8 cellular contexts compared by ENCODE assay signal in the genomic region with DNA sequence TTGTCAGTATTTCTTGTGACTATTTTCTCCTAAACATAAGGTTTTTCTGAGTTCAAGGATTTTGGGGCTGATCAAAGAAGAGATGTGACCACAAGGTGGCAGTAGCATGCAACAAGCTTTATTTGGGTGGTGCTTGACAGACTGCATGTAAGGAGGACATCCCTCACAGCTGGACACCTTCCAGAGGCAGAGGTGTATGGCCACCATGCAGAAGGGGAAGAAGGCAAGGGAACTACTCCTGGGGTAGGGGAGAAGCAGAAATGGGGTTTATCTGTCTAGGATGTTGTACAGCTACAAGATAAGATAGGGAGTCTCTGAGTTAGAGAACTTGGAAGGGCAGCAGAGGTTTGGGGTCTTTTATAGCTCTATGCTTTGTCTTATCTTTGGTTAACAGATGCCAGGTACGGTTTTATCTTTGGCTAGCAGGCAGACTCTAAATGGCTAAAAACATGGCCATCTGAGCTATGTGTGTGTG. TPM values are rescaled to one million over a fixed set of nuclear protein-coding genes. Genes with fewer than 3 reads are reported as not detected.
DNase-seq lines count a peak whose midpoint lies in the region; ATAC-seq, FAIRE-seq and TF ChIP-seq lines count a peak whose summit lies in the region.

No MANE protein-coding gene starts in this region.

- peak; percentile 88 for FAIRE-seq in urothelium cell line (lab: Jason Lieb, UNC)

- no peaks in the 10 kb centered on the region for H3K9me3 Mint-ChIP-seq in activated T-helper 2 cell treated with anti-CD3 and anti-CD28 coated beads, Interferon-gamma antibody, Interleukin-2, Interleukin-4, amounts not matched to agents 10 μg/mL and 5 μg/mL and 100 μg/mL, durations not matched to agents 14 hours and 24 hours and 36 hours

- peaks cover 27% of the 10 kb centered on the region for H3K4me1 Mint-ChIP-seq in activated T-helper 2 cell treated with anti-CD3 and anti-CD28 coated beads, Interferon-gamma antibody, Interleukin-2, Interleukin-4, amounts not matched to agents 10 μg/mL and 5 μg/mL and 100 μg/mL, durations not matched to agents 14 hours and 24 hours and 36 hours (ENCODE audit: low read depth)

- peak; percentile 37 for ATAC-seq in GM21619 (IDR thresholded peaks at IDR 0.05; ENCODE audit: unreplicated experiment)

- intact Hi-C loops in activated T-helper 2 cell treated with anti-CD3 and anti-CD28 coated beads, Interferon-gamma antibody, Interleukin-2, Interleukin-4, amounts not matched to agents 10 μg/mL and 5 μg/mL and 100 μg/mL, durations not matched to agents 14 hours and 24 hours and 36 hours (cut with micrococcal nuclease) = loop anchor here (1.0 to 2.0 kb wide), 4 partner anchors 54 to 324 kb away; no protein-coding TSS in a partner anchor

- H3K36me3 Mint-ChIP-seq in activated T-helper 2 cell treated with anti-CD3 and anti-CD28 coated beads, Interferon-gamma antibody, Interleukin-2, Interleukin-4, amounts not matched to agents 10 μg/mL and 5 μg/mL and 100 μg/mL, durations not matched to agents 14 hours and 24 hours and 36 hours (ENCODE audit: low read depth) = peaks cover 22% of the 10 kb centered on the region

- DNase-seq in DMS53 treated with DMSO at 0.1 percent for 48 hours (lab: John Stamatoyannopoulos, UW; ENCODE audit: unreplicated experiment) (peak; percentile 82), RPMI7951 (ENCODE audit: low read depth) (peak; percentile 85), fibroblast of the conjunctiva (ENCODE audit: low read depth) (peak; percentile 78), nucleus accumbens (lab: John Stamatoyannopoulos, UW) (peak in 42 of 56 donors; percentile 7 to 80 (median 38)), urothelium cell line (ENCODE audit: low spot score) (peak; percentile 75)
- DNase-seq in activated T-helper 2 cell treated with anti-CD3 and anti-CD28 coated beads, Interferon-gamma antibody, Interleukin-2, Interleukin-4, amounts not matched to agents 10 μg/mL and 5 μg/mL and 100 μg/mL, durations not matched to agents 14 hours and 24 hours and 36 hours (ENCODE audit: low spot score) = peak; percentile 56

- no peak overlapping the region for H3K4me3 Mint-ChIP-seq in activated T-helper 2 cell treated with anti-CD3 and anti-CD28 coated beads, Interferon-gamma antibody, Interleukin-2, Interleukin-4, amounts not matched to agents 10 μg/mL and 5 μg/mL and 100 μg/mL, durations not matched to agents 14 hours and 24 hours and 36 hours (ENCODE audit: low read depth)

- no peak overlapping the region for H3K27ac Mint-ChIP-seq in activated T-helper 2 cell treated with anti-CD3 and anti-CD28 coated beads, Interferon-gamma antibody, Interleukin-2, Interleukin-4, amounts not matched to agents 10 μg/mL and 5 μg/mL and 100 μg/mL, durations not matched to agents 14 hours and 24 hours and 36 hours

- peak; percentile 79 for TF ChIP-seq CTCF in LNCAP (IDR thresholded peaks at IDR 0.05)

- no peaks in the 10 kb centered on the region for H3K27me3 Mint-ChIP-seq in activated T-helper 2 cell treated with anti-CD3 and anti-CD28 coated beads, Interferon-gamma antibody, Interleukin-2, Interleukin-4, amounts not matched to agents 10 μg/mL and 5 μg/mL and 100 μg/mL, durations not matched to agents 14 hours and 24 hours and 36 hours (ENCODE audit: low read depth)

RNA-seq across cellular contexts. Expression of gene BIRC2, which starts 5.1 kb away (rescaled TPM):
- total RNA-seq in RPMI7951 (2014; rRNA removed; shearing (Covaris generic)) = 79.0 and 98.2 TPM in 2 replicates
- 28.0 and 30.4 TPM in 2 replicates for total RNA-seq in activated T-helper 2 cell treated with anti-CD3 and anti-CD28 coated beads, Interferon-gamma antibody, Interleukin-2, Interleukin-4, amounts not matched to agents 10 μg/mL and 5 μg/mL and 100 μg/mL, durations not matched to agents 14 hours and 24 hours and 36 hours

RNA-seq across cellular contexts. Expression of gene BIRC3, which starts 24.6 kb away (rescaled TPM):
- 4.8 and 9.3 TPM in 2 replicates for total RNA-seq in RPMI7951 (2014; rRNA removed; shearing (Covaris generic))
- 217 and 221 TPM in 2 replicates for total RNA-seq in activated T-helper 2 cell treated with anti-CD3 and anti-CD28 coated beads, Interferon-gamma antibody, Interleukin-2, Interleukin-4, amounts not matched to agents 10 μg/mL and 5 μg/mL and 100 μg/mL, durations not matched to agents 14 hours and 24 hours and 36 hours

Comparison
In these comparisons a context has a peak if more than half of its experiments do, and no peak if none do; other contexts are left out.
1. Peak in every context shown above with its lines: DNase-seq and ATAC-seq.
2. RNA of gene BIRC3, which starts 24.6 kb away (total RNA-seq): 217 to 221 TPM in activated T-helper 2 cell treated with anti-CD3 and anti-CD28 coated beads, Interferon-gamma antibody, Interleukin-2, Interleukin-4, amounts not matched to agents 10 μg/mL and 5 μg/mL and 100 μg/mL, durations not matched to agents 14 hours and 24 hours and 36 hours; 4.8 to 9.3 TPM in RPMI7951; every median in the first group is over 10 times any median in the second.